ENCODE assay signal across 8 cellular contexts in genomic region chr22:33920927-33921575, GRCh38. TPM values are rescaled to one million over a fixed set of nuclear protein-coding genes. Genes with fewer than 3 reads are reported as not detected.
DNase-seq lines count a peak whose midpoint lies in the region; ATAC-seq and TF ChIP-seq lines count a peak whose summit lies in the region.

No MANE protein-coding gene starts in this region.

- H3K9me3 ChIP-seq in Karpas-422 (ENCODE audit: low read length): no peaks in the 10 kb centered on the region
- H3K9me3 ChIP-seq in SJCRH30 (replicated peaks): no peaks in the 10 kb centered on the region
- H3K9me3 ChIP-seq in gastroesophageal sphincter: no peaks in the 10 kb centered on the region
- H3K9me3 ChIP-seq in neuronal stem cell (replicated peaks in 1 of 2; ENCODE audit: control insufficient read depth in 2 of 2, insufficient read depth in 1 of 2, low read depth in 1 of 2, low read length in 2 of 2): no peaks in the 10 kb centered on the region
- no peaks in the 10 kb centered on the region for H3K9me3 ChIP-seq in stomach smooth muscle (ENCODE audit: control insufficient read depth in 2 of 2, low read length in 2 of 2)

- no peak overlapping the region for H2AK5ac ChIP-seq in neuronal stem cell (ENCODE audit: low read depth, low read length)

- peak; percentile 58 for ATAC-seq in GM21786 (IDR thresholded peaks at IDR 0.05; ENCODE audit: unreplicated experiment)
- peak; percentile 95 for ATAC-seq in gastroesophageal sphincter

- H3K9me3 Mint-ChIP-seq in activated naive CD4-positive, alpha-beta T cell treated with anti-CD3 and anti-CD28 coated beads, Interleukin-2, amount 10 ng/mL, durations not matched to agents 7 days and 5 days: no peaks in the 10 kb centered on the region

- H2AFZ ChIP-seq in Karpas-422 (ENCODE audit: low read length): peak overlapping the region; percentile 50; the same call in 1 of the 2 replicates
- H2AFZ ChIP-seq in neuronal stem cell (ENCODE audit: low read length): peak overlapping the region; percentile 95

- H4K20me1 ChIP-seq in Karpas-422 (ENCODE audit: insufficient read depth, low read depth, low read length): no peaks in the 10 kb centered on the region

- H3K9me2 ChIP-seq in Karpas-422 (replicated peaks; ENCODE audit: insufficient read depth, low read length): no peaks in the 10 kb centered on the region

- H3K36me3 ChIP-seq in Karpas-422 (ENCODE audit: insufficient read depth, low read length): no peaks in the 10 kb centered on the region
- H3K36me3 ChIP-seq in SJCRH30: no peaks in the 10 kb centered on the region
- no peaks in the 10 kb centered on the region for H3K36me3 ChIP-seq in gastroesophageal sphincter
- H3K36me3 ChIP-seq in neuronal stem cell (replicated peaks in 1 of 2; ENCODE audit: control insufficient read depth in 2 of 2, insufficient read depth in 2 of 2, low read length in 2 of 2): no peaks in the 10 kb centered on the region
- H3K36me3 ChIP-seq in stomach smooth muscle (ENCODE audit: control insufficient read depth in 2 of 2, insufficient read depth in 2 of 2, low read length in 2 of 2): no peaks in the 10 kb centered on the region

- peak; percentile 66 to 90 for TF ChIP-seq POLR2A in gastroesophageal sphincter (IDR thresholded peaks at IDR 0.05)

- CTCF ChIA-PET in activated naive CD4-positive, alpha-beta T cell treated with anti-CD3 and anti-CD28 coated beads, Interleukin-2, amount 10 ng/mL, durations not matched to agents 7 days and 5 days (lab: Charles Lee): interaction anchor here (0.6 kb wide), 1 partner anchor 36 kb away, joined by 3 read pairs; no protein-coding TSS in a partner anchor

- H3K4me2 ChIP-seq in Karpas-422 (ENCODE audit: low read depth, low read length, poor library complexity, severe bottlenecking) (peak overlapping the region; percentile 58), neuronal stem cell (ENCODE audit: insufficient read depth, low read length, poor library complexity, severe bottlenecking) (peak overlapping the region; percentile 86)

- no peak overlapping the region for H3K27ac Mint-ChIP-seq in activated naive CD4-positive, alpha-beta T cell treated with anti-CD3 and anti-CD28 coated beads, Interleukin-2, amount 10 ng/mL, durations not matched to agents 7 days and 5 days

- no peak overlapping the region for H4K91ac ChIP-seq in neuronal stem cell (ENCODE audit: low read depth, low read length, poor library complexity)

- no peak overlapping the region for H4K8ac ChIP-seq in neuronal stem cell (ENCODE audit: low read depth, low read length)

- peak overlapping the region; percentile 97 for H2BK120ac ChIP-seq in neuronal stem cell (ENCODE audit: low read depth, low read length)

- H2BK15ac ChIP-seq in neuronal stem cell (ENCODE audit: low read length): peak overlapping the region; percentile 96

- peak overlapping the region; percentile 93 for H2BK12ac ChIP-seq in neuronal stem cell (ENCODE audit: low read length)

- H3K27me3 Mint-ChIP-seq in activated naive CD4-positive, alpha-beta T cell treated with anti-CD3 and anti-CD28 coated beads, Interleukin-2, amount 10 ng/mL, durations not matched to agents 7 days and 5 days: peaks cover 59% of the 10 kb centered on the region

- H3K14ac ChIP-seq in neuronal stem cell (ENCODE audit: low read length): peak overlapping the region; percentile 99

- TF ChIP-seq EP300 in gastroesophageal sphincter (IDR thresholded peaks at IDR 0.05): no peak

- peak overlapping the region; percentile 40 for H3K23ac ChIP-seq in neuronal stem cell (ENCODE audit: low read depth, low read length, poor library complexity)

- H3K4me1 Mint-ChIP-seq in activated naive CD4-positive, alpha-beta T cell treated with anti-CD3 and anti-CD28 coated beads, Interleukin-2, amount 10 ng/mL, durations not matched to agents 7 days and 5 days: peaks cover 14% of the 10 kb centered on the region

- H3K4ac ChIP-seq in neuronal stem cell (ENCODE audit: low read length): no peak overlapping the region

- peaks cover 3% of the 10 kb centered on the region; the same call in 1 of the 2 replicates for H3K4me1 ChIP-seq in Karpas-422 (ENCODE audit: low read length)
- peaks cover 6% of the 10 kb centered on the region; the same call in 1 of the 2 replicates for H3K4me1 ChIP-seq in SJCRH30
- H3K4me1 ChIP-seq in gastroesophageal sphincter: peaks cover 0 to 53% (median 15%) of the 10 kb centered on the region in 3 donors
- peaks cover 13 to 17% of the 10 kb centered on the region in 2 donors for H3K4me1 ChIP-seq in neuronal stem cell (ENCODE audit: control insufficient read depth in 2 of 2, insufficient read depth in 1 of 2, low read depth in 1 of 2, low read length in 2 of 2)
- H3K4me1 ChIP-seq in stomach smooth muscle (ENCODE audit: control insufficient read depth, insufficient read depth, low read length): peaks cover 43% of the 10 kb centered on the region

- WGBS in gastroesophageal sphincter (ENCODE audit: low coverage in 1 of 2), 2 donors: 0% methylated on average over 1 to 4 of the region's 72 CpGs
- WGBS in neuronal stem cell (ENCODE audit: extremely low coverage in 2 of 2, insufficient read length in 2 of 2, insufficient replicate concordance in 1 of 2), 2 donors: no CpG with 5 or more reads among the region's 72 CpGs

- H3K18ac ChIP-seq in neuronal stem cell (ENCODE audit: low read length): peak overlapping the region; percentile 99

- H3K79me2 ChIP-seq in Karpas-422 (ENCODE audit: low read length): no peaks in the 10 kb centered on the region

- DNase-seq in DMS53 (lab: John Stamatoyannopoulos, UW) (peak; percentile 89), Karpas-422 (peak; percentile 93), SJCRH30 (peak; percentile 96 to 98), neuronal stem cell (ENCODE audit: low spot score) (peak; percentile 97)
- DNase-seq in activated naive CD4-positive, alpha-beta T cell treated with anti-CD3 and anti-CD28 coated beads, Interleukin-2, amount 10 ng/mL, durations not matched to agents 7 days and 5 days: peak; percentile 89

- no peak overlapping the region for H3K27ac ChIP-seq in Karpas-422 (ENCODE audit: low read length)
- H3K27ac ChIP-seq in SJCRH30: peak overlapping the region; percentile 68
- H3K27ac ChIP-seq in gastroesophageal sphincter: peak overlapping the region; percentile 50 to 91 (median 90)
- peak overlapping the region; percentile 81 for H3K27ac ChIP-seq in neuronal stem cell (replicated peaks; ENCODE audit: low read length)
- peak overlapping the region; percentile 76 for H3K27ac ChIP-seq in stomach smooth muscle (ENCODE audit: low read length)

- H2BK5ac ChIP-seq in neuronal stem cell (ENCODE audit: low read length): peak overlapping the region; percentile 90

- H3K9ac ChIP-seq in Karpas-422 (ENCODE audit: low read length) (no peak overlapping the region), neuronal stem cell (ENCODE audit: low read depth, low read length, poor library complexity) (peak overlapping the region; percentile 80), stomach smooth muscle (ENCODE audit: low read length in 2 of 2) (peak overlapping the region; percentile 59 to 60)

- H3K27me3 ChIP-seq in Karpas-422 (ENCODE audit: low read length): no peaks in the 10 kb centered on the region
- no peaks in the 10 kb centered on the region for H3K27me3 ChIP-seq in SJCRH30
- H3K27me3 ChIP-seq in gastroesophageal sphincter: no peaks in the 10 kb centered on the region
- H3K27me3 ChIP-seq in neuronal stem cell (ENCODE audit: control insufficient read depth in 3 of 3, insufficient read depth in 3 of 3, low read depth in 1 of 3, low read length in 3 of 3): no peaks in the 10 kb centered on the region
- no peaks in the 10 kb centered on the region for H3K27me3 ChIP-seq in stomach smooth muscle (ENCODE audit: control insufficient read depth in 1 of 2, insufficient read depth in 2 of 2, low read length in 2 of 2)

- peaks cover 5% of the 10 kb centered on the region for H3K79me1 ChIP-seq in neuronal stem cell (ENCODE audit: low read depth, low read length)

- no peak for TF ChIP-seq CTCF in gastroesophageal sphincter (IDR thresholded peaks at IDR 0.05)

- H3K36me3 Mint-ChIP-seq in activated naive CD4-positive, alpha-beta T cell treated with anti-CD3 and anti-CD28 coated beads, Interleukin-2, amount 10 ng/mL, durations not matched to agents 7 days and 5 days: peaks cover 3% of the 10 kb centered on the region

- H3K4me3 ChIP-seq in Karpas-422 (ENCODE audit: low read length) (peak overlapping the region; percentile 34; the same call in 1 of the 2 replicates), SJCRH30 (peak overlapping the region; percentile 69), gastroesophageal sphincter (peak overlapping the region; percentile 51 to 91), neuronal stem cell (ENCODE audit: low read length in 2 of 2) (peak overlapping the region; percentile 56 to 85), stomach smooth muscle (ENCODE audit: low read length in 2 of 2) (peak overlapping the region; percentile 86)

- H3K4me3 Mint-ChIP-seq in activated naive CD4-positive, alpha-beta T cell treated with anti-CD3 and anti-CD28 coated beads, Interleukin-2, amount 10 ng/mL, durations not matched to agents 7 days and 5 days: peak overlapping the region; percentile 67

RNA-seq across cellular contexts. Expression of gene LARGE1, which starts 0.8 kb away (rescaled TPM):
- 0.15 and 1.0 TPM in 2 replicates for total RNA-seq in Karpas-422 (2014; rRNA removed; shearing (Covaris generic); ENCODE audit: low replicate concordance)
- total RNA-seq in SJCRH30 (2014; rRNA removed; shearing (Covaris generic)): 23.2 and 23.5 TPM in 2 replicates
- total RNA-seq in gastroesophageal sphincter: 10 to 100 TPM; 23.0 to 67.8 (median 48.0) TPM
- 13.0 TPM for polyA plus RNA-seq in neuronal stem cell (2013, experiment 1 of 2)
- 12.8 TPM for polyA plus RNA-seq in neuronal stem cell (2013, experiment 2 of 2)

Comparison
In these comparisons a context has a peak if more than half of its experiments do, and no peak if none do; other contexts are left out.
1. H3K4me3 ChIP-seq: peak in every context shown above with its lines; median percentile 86 in stomach smooth muscle; 71 in gastroesophageal sphincter; 70 in neuronal stem cell; 69 in SJCRH30; 34 in Karpas-422.
2. RNA of gene LARGE1, which starts 0.8 kb away (total RNA-seq): 23.0 to 67.8 TPM in gastroesophageal sphincter and 23.2 to 23.5 TPM in SJCRH30; 0.15 to 1.0 TPM in Karpas-422; every median in the first group is over 10 times any median in the second.
3. Peak in every context shown above with its lines, with median percentiles within 50 percentile points of each other: DNase-seq.